ENCODE assay signal across 18 cellular contexts in the genomic region with DNA sequence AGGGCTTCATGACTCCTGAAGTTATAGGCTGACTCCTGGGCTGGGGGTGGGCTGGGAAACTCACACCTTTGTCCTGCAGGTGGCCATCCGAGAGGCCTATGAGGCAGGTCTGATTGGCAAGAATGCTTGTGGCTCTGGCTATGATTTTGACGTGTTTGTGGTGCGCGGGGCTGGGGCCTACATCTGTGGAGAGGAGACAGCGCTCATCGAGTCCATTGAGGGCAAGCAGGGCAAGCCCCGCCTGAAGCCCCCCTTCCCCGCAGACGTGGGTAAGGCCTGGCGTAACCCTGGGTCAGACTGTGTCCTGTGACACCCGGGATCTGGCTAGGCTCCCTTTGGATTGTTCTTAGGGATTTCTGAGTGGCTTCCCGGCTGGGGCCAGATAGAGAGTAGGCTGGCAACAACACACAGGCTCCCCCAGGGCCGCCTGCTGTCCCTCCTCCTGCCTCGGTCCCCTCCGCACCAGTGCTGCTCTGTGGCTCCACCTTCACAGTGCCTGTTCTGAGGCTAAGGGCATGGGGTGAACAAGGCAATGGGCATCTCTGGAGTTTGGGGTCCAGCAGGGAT. TPM values are rescaled to one million over a fixed set of nuclear protein-coding genes. Genes with fewer than 3 reads are reported as not detected.
A peak's percentile ranks its signal among the peaks of the same experiment; 100 is the strongest.
DNase-seq lines count a peak whose midpoint lies in the region; ATAC-seq, FAIRE-seq and TF ChIP-seq lines count a peak whose summit lies in the region.
"Had no signal": no experiment of that assay in that cellular context is flagged by ENCODE, and none has a peak within 500 bp of the region (broad histone marks: within the 10 kb centered on the region; RNA-seq: fewer than 3 reads in every experiment).

No MANE protein-coding gene starts in this region.

- TF ChIP-seq CTCF in CD4-positive, alpha-beta T cell (IDR thresholded peaks at IDR 0.05), result no peak
- TF ChIP-seq CTCF in K562 (IDR thresholded peaks at IDR 0.05 in 2 of 3, conservative IDR thresholded peaks at IDR 0.05 in 1 of 3; ENCODE audit: insufficient read depth in 2 of 3, low read depth in 1 of 3, low read length in 3 of 3) (no peak), parathyroid adenoma (IDR thresholded peaks at IDR 0.05) (no peak)

- DNase-seq in activated T-cell treated with anti-CD3 and anti-CD28 coated beads, Interleukin-2, amount 50 U/mL, for 24 hours, result no peak
- no peak for DNase-seq in activated T-cell treated with anti-CD3 and anti-CD28 coated beads, Interleukin-2, amount 50 U/mL, for 72 hours
- no peak for DNase-seq in CD4-positive, alpha-beta T cell
- DNase-seq in K562 (ENCODE audit: extremely low read depth in 1 of 4, low spot score in 3 of 4), result no peak
- no peak for DNase-seq in NOMO-1 treated with DMSO at 0.1 percent for 48 hours (lab: John Stamatoyannopoulos, UW; ENCODE audit: unreplicated experiment)
- DNase-seq in pons (ENCODE audit: low spot score), result no peak
- DNase-seq: ACHN; Calu3; CD4-positive, CD25-positive, alpha-beta regulatory T cell; DMS 273 treated with DMSO at 0.1 percent for 48 hours had no signal

- H3K79me2 ChIP-seq in K562 (ENCODE audit: control insufficient read depth, insufficient read depth, low read length) (peaks cover 36% of the 10 kb centered on the region), parathyroid adenoma (peaks cover 3% of the 10 kb centered on the region)

- peaks cover 15 to 85% of the 10 kb centered on the region in 2 experiments for H3K4me1 ChIP-seq in K562 (replicated peaks in 1 of 2; ENCODE audit: control insufficient read depth in 2 of 2, insufficient read depth in 2 of 2, low read length in 2 of 2)
- peaks cover 8% of the 10 kb centered on the region for H3K4me1 ChIP-seq in parathyroid adenoma

- peaks cover 68% of the 10 kb centered on the region for H3K36me3 Mint-ChIP-seq in activated T-cell treated with anti-CD3 and anti-CD28 coated beads, Interleukin-2, amount 50 U/mL, for 24 hours (ENCODE audit: low read depth)
- H3K36me3 Mint-ChIP-seq in activated T-cell treated with anti-CD3 and anti-CD28 coated beads, Interleukin-2, amount 50 U/mL, for 72 hours (ENCODE audit: insufficient read depth in 2 of 2), result peaks cover 3 to 14% of the 10 kb centered on the region in 2 donors
- H3K36me3 Mint-ChIP-seq in CD4-positive, alpha-beta T cell (ENCODE audit: low read depth), result peaks cover 46% of the 10 kb centered on the region

- no peak for ATAC-seq in activated T-cell treated with anti-CD3 and anti-CD28 coated beads, Interleukin-2, amount 50 U/mL, for 72 hours (replicated peaks in 1 of 2)
- ATAC-seq in CD4-positive, alpha-beta T cell (ENCODE audit: poor library complexity), result no peak
- ATAC-seq in K562 (no peak), HG03342 (IDR thresholded peaks at IDR 0.05; ENCODE audit: unreplicated experiment) (no peak)
- ATAC-seq: HCT116 had no signal

- no peak overlapping the region for H3K4me2 ChIP-seq in K562 (ENCODE audit: insufficient read depth, low read length)
- peak overlapping the region; percentile 31 for H3K4me2 ChIP-seq in parathyroid adenoma (ENCODE audit: low read length)
- H3K4me2 ChIP-seq: BLaER1 treated with 17β-estradiol and CSF1 and Interleukin-3, amounts not matched to agents 10 nM and 100 nM had no signal

- H3K27ac ChIP-seq in CD4-positive, alpha-beta T cell (ENCODE audit: low read depth, low read length), result no peak overlapping the region
- H3K27ac ChIP-seq in K562 (ENCODE audit: extremely low read depth, low read depth, low read length), result no peak overlapping the region
- H3K27ac ChIP-seq in parathyroid adenoma, result no peak overlapping the region
- H3K27ac ChIP-seq: BLaER1 treated with 17β-estradiol and CSF1 and Interleukin-3, amounts not matched to agents 10 nM and 100 nM had no signal

- CTCF ChIA-PET in CD4-positive, alpha-beta T cell (lab: Charles Lee), result no interaction called here
- CTCF ChIA-PET in K562 (lab: Yijun Ruan, JAX; ENCODE audit: low intra/inter-chr PET ratio), result no interaction called here

- no peak for TF ChIP-seq POLR2A in K562 (conservative IDR thresholded peaks at IDR 0.05)

- intact Hi-C loops in CD4-positive, alpha-beta T cell (cut with DNase I, micrococcal nuclease), result no loop called here
- intact Hi-C loops in K562 (cut with micrococcal nuclease), result no loop called here

- BruUV-seq in K562 (replicated peaks; lab: Mats Ljungman, UMichigan), result no TSS peak

- no peaks in the 10 kb centered on the region for H3K9me1 ChIP-seq in K562 (ENCODE audit: control insufficient read depth, insufficient read depth, low read length)

- H3K4me3 ChIP-seq in K562, result no peak overlapping the region
- H3K4me3 ChIP-seq in parathyroid adenoma (ENCODE audit: low read depth, low read length), result peak overlapping the region; percentile 22
- H3K4me3 ChIP-seq: BLaER1 treated with 17β-estradiol and CSF1 and Interleukin-3, amounts not matched to agents 10 nM and 100 nM had no signal

- in situ Hi-C loops in K562 (cut with MboI), result no loop called here

- no peaks in the 10 kb centered on the region for H3K9me3 Mint-ChIP-seq in activated T-cell treated with anti-CD3 and anti-CD28 coated beads, Interleukin-2, amount 50 U/mL, for 24 hours
- no peaks in the 10 kb centered on the region for H3K9me3 Mint-ChIP-seq in activated T-cell treated with anti-CD3 and anti-CD28 coated beads, Interleukin-2, amount 50 U/mL, for 72 hours
- no peaks in the 10 kb centered on the region for H3K9me3 Mint-ChIP-seq in CD4-positive, alpha-beta T cell

- H3K9me3 ChIP-seq in CD4-positive, alpha-beta T cell (ENCODE audit: control insufficient read depth, low read length), result no peaks in the 10 kb centered on the region
- H3K9me3 ChIP-seq in K562 (replicated peaks; ENCODE audit: control insufficient read depth, insufficient read depth, low read depth, low read length) (no peaks in the 10 kb centered on the region), parathyroid adenoma (ENCODE audit: control insufficient read depth, low read length) (no peaks in the 10 kb centered on the region)
- H3K9me3 ChIP-seq: BLaER1 treated with 17β-estradiol and CSF1 and Interleukin-3, amounts not matched to agents 10 nM and 100 nM had no signal

- H3K4me3 Mint-ChIP-seq in activated T-cell treated with anti-CD3 and anti-CD28 coated beads, Interleukin-2, amount 50 U/mL, for 24 hours, result no peak overlapping the region
- H3K4me3 Mint-ChIP-seq in activated T-cell treated with anti-CD3 and anti-CD28 coated beads, Interleukin-2, amount 50 U/mL, for 72 hours, result no peak overlapping the region
- peak overlapping the region; percentile 11 for H3K4me3 Mint-ChIP-seq in CD4-positive, alpha-beta T cell

- POLR2A ChIA-PET in CD4-positive, alpha-beta T cell (lab: Charles Lee), result interaction anchor here (0.7 kb wide), 1 partner anchor 371 kb away, joined by 3 read pairs; no protein-coding TSS in a partner anchor
- POLR2A ChIA-PET in K562 (lab: Yijun Ruan, JAX), result interaction anchor here (1.7 kb wide), 1 partner anchor 26 kb away, joined by 6 read pairs; a partner anchor contains a TSS

- H3K27ac Mint-ChIP-seq in activated T-cell treated with anti-CD3 and anti-CD28 coated beads, Interleukin-2, amount 50 U/mL, for 24 hours, result peak overlapping the region; percentile 50
- no peak overlapping the region for H3K27ac Mint-ChIP-seq in activated T-cell treated with anti-CD3 and anti-CD28 coated beads, Interleukin-2, amount 50 U/mL, for 72 hours
- no peak overlapping the region for H3K27ac Mint-ChIP-seq in CD4-positive, alpha-beta T cell
- H3K27ac Mint-ChIP-seq: CD4-positive, CD25-positive, alpha-beta regulatory T cell had no signal

- no peak for FAIRE-seq in K562 (lab: Jason Lieb, UNC)

- TF ChIP-seq RAD21 in K562 (CRISPR knock-in tag; conservative IDR thresholded peaks at IDR 0.05 in 1 of 2, IDR thresholded peaks at IDR 0.05 in 1 of 2), result no peak

- no peak for TF ChIP-seq EP300 in K562 (IDR thresholded peaks at IDR 0.05; ENCODE audit: low read length)

- H3K27me3 ChIP-seq in CD4-positive, alpha-beta T cell (ENCODE audit: control insufficient read depth, insufficient read depth, low read length), result no peaks in the 10 kb centered on the region
- H3K27me3 ChIP-seq in K562 (ENCODE audit: control insufficient read depth in 2 of 2, insufficient read depth in 2 of 2, low read length in 2 of 2) (no peaks in the 10 kb centered on the region), parathyroid adenoma (ENCODE audit: control insufficient read depth, insufficient read depth, low read length) (no peaks in the 10 kb centered on the region)

- H2AFZ ChIP-seq in K562 (ENCODE audit: low read depth, low read length), result no peak overlapping the region
- H2AFZ ChIP-seq in parathyroid adenoma, result no peak overlapping the region

- WGBS in K562 (ENCODE audit: insufficient coverage, low coverage, missing lambda C conversion rate), result 94% methylated on average over 15 of the region's 15 CpGs

- H3K9ac ChIP-seq in K562 (ENCODE audit: insufficient read depth in 1 of 2, low read depth in 2 of 2, low read length in 2 of 2) (peak overlapping the region in 1 of 2 experiments; percentile 46; a peak in 1 of 4 replicates), parathyroid adenoma (no peak overlapping the region)

- peaks cover 62% of the 10 kb centered on the region for H3K36me3 ChIP-seq in K562 (ENCODE audit: control insufficient read depth, insufficient read depth, low read length)
- H3K36me3 ChIP-seq in parathyroid adenoma (ENCODE audit: control insufficient read depth, insufficient read depth, low read length), result no peaks in the 10 kb centered on the region

- no peaks in the 10 kb centered on the region; the same call in 1 of the 2 replicates for H4K20me1 ChIP-seq in K562 (replicated peaks; ENCODE audit: control insufficient read depth, insufficient read depth, low read length)

- peaks cover 60% of the 10 kb centered on the region for H3K4me1 Mint-ChIP-seq in activated T-cell treated with anti-CD3 and anti-CD28 coated beads, Interleukin-2, amount 50 U/mL, for 24 hours (ENCODE audit: low read depth)
- H3K4me1 Mint-ChIP-seq in activated T-cell treated with anti-CD3 and anti-CD28 coated beads, Interleukin-2, amount 50 U/mL, for 72 hours (ENCODE audit: low read depth), result peaks cover 57% of the 10 kb centered on the region
- H3K4me1 Mint-ChIP-seq in CD4-positive, alpha-beta T cell (ENCODE audit: low read depth), result peaks cover 29% of the 10 kb centered on the region

- H3K27me3 Mint-ChIP-seq in activated T-cell treated with anti-CD3 and anti-CD28 coated beads, Interleukin-2, amount 50 U/mL, for 24 hours, result no peaks in the 10 kb centered on the region
- H3K27me3 Mint-ChIP-seq in activated T-cell treated with anti-CD3 and anti-CD28 coated beads, Interleukin-2, amount 50 U/mL, for 72 hours (ENCODE audit: low read depth), result no peaks in the 10 kb centered on the region
- no peaks in the 10 kb centered on the region for H3K27me3 Mint-ChIP-seq in CD4-positive, alpha-beta T cell
- H3K27me3 Mint-ChIP-seq: CD4-positive, CD25-positive, alpha-beta regulatory T cell had no signal

RNA-seq across cellular contexts. Expression of a gene that starts 3.6 kb away (rescaled TPM):
- total RNA-seq in activated T-cell treated with anti-CD3 and anti-CD28 coated beads, Interleukin-2, amount 50 U/mL, for 72 hours, result 100 to 1,000 TPM; 220 to 244 TPM
- 100 to 1,000 TPM; 223 to 224 TPM for total RNA-seq in CD4-positive, alpha-beta T cell
- total RNA-seq in K562 (2011; cell fraction: chromatin; rRNA removed; ENCODE audit: low replicate concordance), result 348 and 937 TPM in 2 replicates
- 683 and 713 TPM in 2 replicates for total RNA-seq in K562 (2011; cell fraction: nucleolus; rRNA removed)
- 505 and 528 TPM in 2 replicates for total RNA-seq in K562 (2011; cell fraction: nucleoplasm; rRNA removed)
- total RNA-seq in K562 (2014; rRNA removed), result 408 and 468 TPM in 2 replicates
- 111 and 135 TPM in 2 replicates for total RNA-seq in K562 (2014; rRNA removed; fragmentation: Illumina TruSeq; extraction: Trizol)
- total RNA-seq in K562 (2015; rRNA removed; fragmentation: Illumina TruSeq; extraction: Trizol), result 242 and 251 TPM in 2 replicates
- 404 and 408 TPM in 2 replicates for total RNA-seq in K562 (2021)
- polyA plus RNA-seq in K562 (2011; rRNA removed), result 172 and 261 TPM in 2 replicates
- polyA plus RNA-seq in K562 (2011; cell fraction: cytosol; rRNA removed), result 251 and 329 TPM in 2 replicates
- polyA plus RNA-seq in K562 (2011; cell fraction: nucleus; rRNA removed), result 669 and 851 TPM in 2 replicates
- 286 and 337 TPM in 2 replicates for polyA plus RNA-seq in K562 (2012)
- 209 and 273 TPM in 2 replicates for polyA plus RNA-seq in K562 (2014; fragmentation: Illumina TruSeq; extraction: Trizol)
- polyA plus RNA-seq in K562 (2014; fragmentation: Nextera tagmentation; extraction: Ambion mirVana), result 10 to 100 TPM; 10.8 to 32.9 TPM
- polyA plus RNA-seq in K562 (2014; rRNA removed), result 423 and 426 TPM in 2 replicates
- polyA minus RNA-seq in K562 (2011; rRNA and poly(A)+ RNA removed), result 81.2 and 91.3 TPM in 2 replicates
- 141 and 202 TPM in 2 replicates for polyA minus RNA-seq in K562 (2011; cell fraction: cytosol; rRNA and poly(A)+ RNA removed)
- 134 and 170 TPM in 2 replicates for polyA minus RNA-seq in K562 (2011; cell fraction: nucleus; rRNA and poly(A)+ RNA removed)

RNA-seq across cellular contexts. Expression of a gene that starts 19.4 kb away (rescaled TPM):
- total RNA-seq in activated T-cell treated with anti-CD3 and anti-CD28 coated beads, Interleukin-2, amount 50 U/mL, for 72 hours, result 10 to 100 TPM; 19.6 to 24.6 TPM
- total RNA-seq in CD4-positive, alpha-beta T cell, result 1 to 10 TPM in 1 of 2 experiments, under 1 TPM in 1; 0.92 to 1.4 TPM
- total RNA-seq in K562 (2011; cell fraction: chromatin; rRNA removed; ENCODE audit: low replicate concordance), result 2.8 and 15.1 TPM in 2 replicates
- total RNA-seq in K562 (2011; cell fraction: nucleolus; rRNA removed), result 22.0 and 23.0 TPM in 2 replicates
- 9.8 and 13.5 TPM in 2 replicates for total RNA-seq in K562 (2011; cell fraction: nucleoplasm; rRNA removed)
- total RNA-seq in K562 (2014; rRNA removed) (23.8 and 36.3 TPM in 2 replicates), K562 (2014; rRNA removed; fragmentation: Illumina TruSeq; extraction: Trizol) (1.5 and 2.0 TPM in 2 replicates), K562 (2015; rRNA removed; fragmentation: Illumina TruSeq; extraction: Trizol) (6.2 and 6.6 TPM in 2 replicates), K562 (2021) (26.7 and 27.8 TPM in 2 replicates)
- polyA plus RNA-seq in K562 (2011; rRNA removed) (4.3 and 6.2 TPM in 2 replicates), K562 (2014; fragmentation: Illumina TruSeq; extraction: Trizol) (5.0 and 14.0 TPM in 2 replicates), K562 (2014; fragmentation: Nextera tagmentation; extraction: Ambion mirVana) (under 1 TPM; 0.23 to 0.85 TPM), K562 (2014; rRNA removed) (21.7 and 27.2 TPM in 2 replicates)
- polyA plus RNA-seq in K562 (2011; cell fraction: cytosol; rRNA removed), result 11.0 and 34.8 TPM in 2 replicates
- polyA plus RNA-seq in K562 (2011; cell fraction: nucleus; rRNA removed), result 27.2 and 46.8 TPM in 2 replicates
- 20.9 and 25.8 TPM in 2 replicates for polyA plus RNA-seq in K562 (2012)
- 0.72 and 1.2 TPM in 2 replicates for polyA minus RNA-seq in K562 (2011; rRNA and poly(A)+ RNA removed)
- polyA minus RNA-seq in K562 (2011; cell fraction: cytosol; rRNA and poly(A)+ RNA removed), result 5.7 and 7.1 TPM in 2 replicates
- polyA minus RNA-seq in K562 (2011; cell fraction: nucleus; rRNA and poly(A)+ RNA removed), result 11.9 and 15.1 TPM in 2 replicates

RNA-seq across cellular contexts. Expression of a gene that starts 26.8 kb away (rescaled TPM):
- 100 to 1,000 TPM; 199 to 215 TPM for total RNA-seq in activated T-cell treated with anti-CD3 and anti-CD28 coated beads, Interleukin-2, amount 50 U/mL, for 72 hours
- total RNA-seq in CD4-positive, alpha-beta T cell, result 10 to 100 TPM; 60.1 to 62.8 TPM
- total RNA-seq in K562 (2011; cell fraction: chromatin; rRNA removed; ENCODE audit: low replicate concordance), result 78.9 and 217 TPM in 2 replicates
- 419 and 483 TPM in 2 replicates for total RNA-seq in K562 (2011; cell fraction: nucleolus; rRNA removed)
- 278 and 289 TPM in 2 replicates for total RNA-seq in K562 (2011; cell fraction: nucleoplasm; rRNA removed)
- total RNA-seq in K562 (2014; rRNA removed), result 2,150 and 3,084 TPM in 2 replicates
- 412 and 592 TPM in 2 replicates for total RNA-seq in K562 (2014; rRNA removed; fragmentation: Illumina TruSeq; extraction: Trizol)
- 1,399 and 1,422 TPM in 2 replicates for total RNA-seq in K562 (2015; rRNA removed; fragmentation: Illumina TruSeq; extraction: Trizol)
- total RNA-seq in K562 (2021), result 1,400 and 1,492 TPM in 2 replicates
- polyA plus RNA-seq in K562 (2011; rRNA removed), result 910 and 997 TPM in 2 replicates
- 1,621 and 2,879 TPM in 2 replicates for polyA plus RNA-seq in K562 (2011; cell fraction: cytosol; rRNA removed)
- 798 and 965 TPM in 2 replicates for polyA plus RNA-seq in K562 (2011; cell fraction: nucleus; rRNA removed)
- 1,622 and 1,822 TPM in 2 replicates for polyA plus RNA-seq in K562 (2012)
- polyA plus RNA-seq in K562 (2014; fragmentation: Illumina TruSeq; extraction: Trizol), result 1,177 and 1,409 TPM in 2 replicates
- 1,000 to 10,000 TPM in 1 of 2 experiments, 100 to 1,000 TPM in 1; 739 to 1,204 TPM for polyA plus RNA-seq in K562 (2014; fragmentation: Nextera tagmentation; extraction: Ambion mirVana)
- polyA plus RNA-seq in K562 (2014; rRNA removed), result 1,679 and 1,695 TPM in 2 replicates
- polyA minus RNA-seq in K562 (2011; rRNA and poly(A)+ RNA removed), result 380 and 408 TPM in 2 replicates
- 440 and 451 TPM in 2 replicates for polyA minus RNA-seq in K562 (2011; cell fraction: cytosol; rRNA and poly(A)+ RNA removed)
- 118 and 167 TPM in 2 replicates for polyA minus RNA-seq in K562 (2011; cell fraction: nucleus; rRNA and poly(A)+ RNA removed)

RNA-seq across cellular contexts. Expression of a gene that starts 29.2 kb away (rescaled TPM):
- total RNA-seq in activated T-cell treated with anti-CD3 and anti-CD28 coated beads, Interleukin-2, amount 50 U/mL, for 72 hours, result not detected
- not detected for total RNA-seq in CD4-positive, alpha-beta T cell
- total RNA-seq in K562 (2011; cell fraction: chromatin; rRNA removed; ENCODE audit: low replicate concordance), result not detected in 2 replicates
- not detected in 2 replicates for total RNA-seq in K562 (2011; cell fraction: nucleolus; rRNA removed)
- not detected in 2 replicates for total RNA-seq in K562 (2011; cell fraction: nucleoplasm; rRNA removed)
- not detected in 2 replicates for total RNA-seq in K562 (2014; rRNA removed)
- not detected in 2 replicates for total RNA-seq in K562 (2014; rRNA removed; fragmentation: Illumina TruSeq; extraction: Trizol)
- total RNA-seq in K562 (2015; rRNA removed; fragmentation: Illumina TruSeq; extraction: Trizol), result not detected in 2 replicates
- total RNA-seq in K562 (2021), result not detected in 2 replicates
- not detected in 2 replicates for polyA plus RNA-seq in K562 (2011; rRNA removed)
- not detected in 2 replicates for polyA plus RNA-seq in K562 (2011; cell fraction: cytosol; rRNA removed)
- polyA plus RNA-seq in K562 (2011; cell fraction: nucleus; rRNA removed), result not detected in 2 replicates
- polyA plus RNA-seq in K562 (2012), result 0.14 and 0.18 TPM in 2 replicates
- not detected in 2 replicates for polyA plus RNA-seq in K562 (2014; fragmentation: Illumina TruSeq; extraction: Trizol)
- polyA plus RNA-seq in K562 (2014; fragmentation: Nextera tagmentation; extraction: Ambion mirVana), result not detected
- polyA plus RNA-seq in K562 (2014; rRNA removed), result not detected in 2 replicates
- not detected in 2 replicates for polyA minus RNA-seq in K562 (2011; rRNA and poly(A)+ RNA removed)
- not detected in 2 replicates for polyA minus RNA-seq in K562 (2011; cell fraction: cytosol; rRNA and poly(A)+ RNA removed)
- polyA minus RNA-seq in K562 (2011; cell fraction: nucleus; rRNA and poly(A)+ RNA removed), result not detected in 2 replicates
- total RNA-seq: A172; Calu3; CD4-positive, CD25-positive, alpha-beta regulatory T cell; Daoy; H4; HT1080 had no signal
- polyA plus RNA-seq: CD4-positive, CD25-positive, alpha-beta regulatory T cell had no signal

RNA-seq across cellular contexts. Expression of a gene that starts 40.1 kb away (rescaled TPM):
- under 1 TPM; 0.30 to 0.31 TPM for total RNA-seq in activated T-cell treated with anti-CD3 and anti-CD28 coated beads, Interleukin-2, amount 50 U/mL, for 72 hours
- under 1 TPM; 0.30 to 0.36 TPM for total RNA-seq in CD4-positive, alpha-beta T cell
- not detected in 2 replicates for total RNA-seq in K562 (2011; cell fraction: chromatin; rRNA removed; ENCODE audit: low replicate concordance)
- not detected in 2 replicates for total RNA-seq in K562 (2011; cell fraction: nucleolus; rRNA removed)
- not detected in 2 replicates for total RNA-seq in K562 (2011; cell fraction: nucleoplasm; rRNA removed)
- total RNA-seq in K562 (2014; rRNA removed) (not detected in 2 replicates), K562 (2014; rRNA removed; fragmentation: Illumina TruSeq; extraction: Trizol) (not detected in 2 replicates), K562 (2015; rRNA removed; fragmentation: Illumina TruSeq; extraction: Trizol) (not detected in 2 replicates), K562 (2021) (not detected in 2 replicates)
- polyA plus RNA-seq in K562 (2011; rRNA removed) (not detected in 2 replicates), K562 (2014; fragmentation: Illumina TruSeq; extraction: Trizol) (not detected in 2 replicates), K562 (2014; fragmentation: Nextera tagmentation; extraction: Ambion mirVana) (not detected), K562 (2014; rRNA removed) (not detected in 2 replicates)
- polyA plus RNA-seq in K562 (2011; cell fraction: cytosol; rRNA removed), result not detected in 2 replicates
- not detected in 2 replicates for polyA plus RNA-seq in K562 (2011; cell fraction: nucleus; rRNA removed)
- polyA plus RNA-seq in K562 (2012), result not detected in 2 replicates
- not detected in 2 replicates for polyA minus RNA-seq in K562 (2011; rRNA and poly(A)+ RNA removed)
- polyA minus RNA-seq in K562 (2011; cell fraction: cytosol; rRNA and poly(A)+ RNA removed), result not detected in 2 replicates
- polyA minus RNA-seq in K562 (2011; cell fraction: nucleus; rRNA and poly(A)+ RNA removed), result not detected in 2 replicates
- total RNA-seq: Daoy, HT1080 had no signal
